Comparison of ENCODE assay signal across 9 cellular contexts in genomic region chr12:47870175-47870781, GRCh38. TPM values are rescaled to one million over a fixed set of nuclear protein-coding genes. Genes with fewer than 3 reads are reported as not detected.
DNase-seq lines count a peak whose midpoint lies in the region; ATAC-seq and TF ChIP-seq lines count a peak whose summit lies in the region.
"Had no signal": no experiment of that assay in that cellular context is flagged by ENCODE, and none has a peak within 500 bp of the region (broad histone marks: within the 10 kb centered on the region; RNA-seq: fewer than 3 reads in every experiment).

No MANE protein-coding gene starts in this region.

- H3K9me3 ChIP-seq in HCT116 (ENCODE audit: control insufficient read depth in 1 of 2, insufficient read depth in 1 of 2, low read depth in 1 of 2, low read length in 2 of 2) (no peaks in the 10 kb centered on the region), subcutaneous abdominal adipose tissue (ENCODE audit: control insufficient read depth in 5 of 5, low read length in 5 of 5) (no peaks in the 10 kb centered on the region)
- H3K9me3 ChIP-seq: ovary had no signal

- H3K36me3 ChIP-seq in HCT116 (ENCODE audit: control insufficient read depth in 1 of 2, insufficient read depth in 2 of 2, low read length in 2 of 2) (no peaks in the 10 kb centered on the region), subcutaneous abdominal adipose tissue (ENCODE audit: control insufficient read depth in 5 of 5, insufficient read depth in 5 of 5, low read length in 5 of 5) (no peaks in the 10 kb centered on the region)
- H3K36me3 ChIP-seq: ovary had no signal

- H3K9ac ChIP-seq in HCT116 (ENCODE audit: low read length), result no peak overlapping the region
- peak overlapping the region in 3 of 5 donors; percentile 2 to 36 (median 21) for H3K9ac ChIP-seq in subcutaneous abdominal adipose tissue (ENCODE audit: low read length in 5 of 5)

- CTCF ChIA-PET in HCT116 (lab: Charles Lee), result no interaction called here
- CTCF ChIA-PET in WTC11 (lab: Charles Lee), result interaction anchor here (0.5 to 4.1 kb wide), 24 partner anchors 13 to 882 kb away, joined by 3 to 34 read pairs (median 4); partner anchors contain the start of genes TMEM106C and VDR

- ATAC-seq in HCT116, result peak; percentile 91
- peak; percentile 100 for ATAC-seq in WTC11
- ATAC-seq in HG03460 (IDR thresholded peaks at IDR 0.05; ENCODE audit: unreplicated experiment), result no peak

- H3K4me2 ChIP-seq in HCT116 (ENCODE audit: low read length), result no peak overlapping the region

- RAD21 ChIA-PET in HCT116 (lab: Charles Lee; ENCODE audit: low non-redundant PET in 1 of 2, low total read pairs in 2 of 2, uncharacterized antibody in 2 of 2, unreplicated experiment in 2 of 2), result interaction anchor here in 1 of 2 experiments (0.7 kb wide), 1 partner anchor 36 kb away, joined by 4 read pairs; no protein-coding TSS in a partner anchor

- H3K4me3 ChIP-seq in HCT116 (replicated peaks in 1 of 2; ENCODE audit: low read depth in 1 of 2, low read length in 2 of 2), result no peak overlapping the region
- H3K4me3 ChIP-seq in subcutaneous abdominal adipose tissue (ENCODE audit: low read depth in 1 of 5, low read length in 5 of 5), result no peak overlapping the region
- H3K4me3 ChIP-seq: ovary had no signal

- intact Hi-C loops in HCT116 (cut with micrococcal nuclease), result loop anchor here (1.0 kb wide), 1 partner anchor 79 kb away; no protein-coding TSS in a partner anchor

- POLR2A ChIA-PET in HCT116 (lab: Charles Lee), result no interaction called here
- POLR2A ChIA-PET in WTC11 (lab: Charles Lee), result no interaction called here

- no TSS peak for BruUV-seq in HCT116 (replicated peaks; lab: Mats Ljungman, UMichigan)

- H3K27ac Mint-ChIP-seq in WTC11, result no peak overlapping the region

- 0 out of 2 replicates have a peak, but pooled peaks have one; percentile 8 for TF ChIP-seq RAD21 in HCT116 (IDR thresholded peaks at IDR 0.05; ENCODE audit: low read depth)

- no peaks in the 10 kb centered on the region for H3K79me2 ChIP-seq in HCT116 (ENCODE audit: insufficient read depth, low read length)

- no peak for TF ChIP-seq POLR2A in HCT116 (IDR thresholded peaks at IDR 0.05; ENCODE audit: borderline replicate concordance, extremely low read depth, insufficient read depth, insufficient read length)

- H3K27me3 Mint-ChIP-seq in WTC11 (ENCODE audit: low read depth), result peaks cover 5% of the 10 kb centered on the region

- H3K27me3 ChIP-seq in HCT116 (ENCODE audit: insufficient read depth, low read length), result no peaks in the 10 kb centered on the region
- H3K27me3 ChIP-seq in subcutaneous abdominal adipose tissue (ENCODE audit: control insufficient read depth in 5 of 5, insufficient read depth in 4 of 5, low read length in 5 of 5), result peaks cover 0 to 2% (median 0%) of the 10 kb centered on the region in 5 donors
- H3K27me3 ChIP-seq: ovary had no signal

- H4K20me1 ChIP-seq in HCT116 (ENCODE audit: insufficient read depth), result no peaks in the 10 kb centered on the region

- TF ChIP-seq CTCF in HCT116 (IDR thresholded peaks at IDR 0.05 in 2 of 3, conservative IDR thresholded peaks at IDR 0.05 in 1 of 3; ENCODE audit: borderline replicate concordance in 1 of 3, insufficient read depth in 1 of 3, low read depth in 2 of 3, low read length in 2 of 3), result peak; percentile 30 to 64 (median 52); a peak in 5 of 6 replicates
- TF ChIP-seq CTCF in WTC11 (IDR thresholded peaks at IDR 0.05), result peak; percentile 24; the same call in 1 of the 2 replicates

- DNase-seq in ELR (ENCODE audit: low read depth) (peak; percentile 64), HCT116 (ENCODE audit: low read depth, low spot score) (no peak), WTC11 (ENCODE audit: low spot score) (peak; percentile 68), hepatic stellate cell (ENCODE audit: low spot score) (peak; percentile 65), NCI-H2107 treated with DMSO at 0.1 percent for 48 hours (lab: John Stamatoyannopoulos, UW; ENCODE audit: unreplicated experiment) (no peak), NK-92 (lab: John Stamatoyannopoulos, UW; ENCODE audit: unreplicated experiment) (no peak)

- H3K4me1 Mint-ChIP-seq in WTC11, result peaks cover 8% of the 10 kb centered on the region

- H3K9me3 Mint-ChIP-seq in WTC11, result no peaks in the 10 kb centered on the region

- H2AFZ ChIP-seq in HCT116 (ENCODE audit: low read depth, low read length, poor library complexity, severe bottlenecking), result no peak overlapping the region

- H3K9me2 ChIP-seq in HCT116 (ENCODE audit: insufficient read depth), result no peaks in the 10 kb centered on the region

- no peak overlapping the region for H3K27ac ChIP-seq in HCT116 (ENCODE audit: low read depth, low read length)
- no peak overlapping the region for H3K27ac ChIP-seq in subcutaneous abdominal adipose tissue (ENCODE audit: low read depth, low read length)
- H3K27ac ChIP-seq: ovary had no signal

- H3K4me1 ChIP-seq in HCT116 (ENCODE audit: control insufficient read depth in 1 of 2, insufficient read depth in 2 of 2, low read length in 2 of 2) (peaks cover 0 to 4% of the 10 kb centered on the region in 2 experiments; a peak in 1 of 4 replicates), subcutaneous abdominal adipose tissue (ENCODE audit: control insufficient read depth in 5 of 5, insufficient read depth in 5 of 5, low read length in 5 of 5) (peaks cover 0 to 16% (median 6%) of the 10 kb centered on the region in 5 donors)

- H3K36me3 Mint-ChIP-seq in WTC11, result no peaks in the 10 kb centered on the region

- H3K4me3 Mint-ChIP-seq in WTC11, result no peak overlapping the region

TF ChIP-seq in HCT116, 20 proteins besides CTCF, POLR2A, EP300 and RAD21 (continues in another document):
- no peak for TF ChIP-seq ZFX (IDR thresholded peaks at IDR 0.05)
- no peak for TF ChIP-seq CEBPB (IDR thresholded peaks at IDR 0.05; ENCODE audit: low read depth)
- TF ChIP-seq POLR2AphosphoS5 (IDR thresholded peaks at IDR 0.05; ENCODE audit: low read depth, low read length), result no peak
- TF ChIP-seq FOSL1 (IDR thresholded peaks at IDR 0.05; ENCODE audit: low read depth), result no peak
- no peak for TF ChIP-seq TCF7L2 (IDR thresholded peaks at IDR 0.05; ENCODE audit: borderline replicate concordance, extremely low read depth, insufficient read depth, insufficient read length)
- no peak for TF ChIP-seq ZNF274 (IDR thresholded peaks at IDR 0.05; ENCODE audit: low read depth, low read length)
- TF ChIP-seq, protein P1, sequence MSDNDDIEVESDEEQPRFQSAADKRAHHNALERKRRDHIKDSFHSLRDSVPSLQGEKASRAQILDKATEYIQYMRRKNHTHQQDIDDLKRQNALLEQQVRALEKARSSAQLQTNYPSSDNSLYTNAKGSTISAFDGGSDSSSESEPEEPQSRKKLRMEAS (IDR thresholded peaks at IDR 0.05), result no peak

TF ChIP-seq in WTC11, 78 proteins besides CTCF, POLR2A, EP300 and RAD21 (continues in another document):
- TF ChIP-seq FOXP1 (CRISPR knock-in tag; IDR thresholded peaks at IDR 0.05; ENCODE audit: borderline replicate concordance), result no peak
- TF ChIP-seq ZNF671 (CRISPR knock-in tag; IDR thresholded peaks at IDR 0.05), result no peak
- no peak for TF ChIP-seq NFATC4 (CRISPR knock-in tag; IDR thresholded peaks at IDR 0.05)
- TF ChIP-seq, protein P2, sequence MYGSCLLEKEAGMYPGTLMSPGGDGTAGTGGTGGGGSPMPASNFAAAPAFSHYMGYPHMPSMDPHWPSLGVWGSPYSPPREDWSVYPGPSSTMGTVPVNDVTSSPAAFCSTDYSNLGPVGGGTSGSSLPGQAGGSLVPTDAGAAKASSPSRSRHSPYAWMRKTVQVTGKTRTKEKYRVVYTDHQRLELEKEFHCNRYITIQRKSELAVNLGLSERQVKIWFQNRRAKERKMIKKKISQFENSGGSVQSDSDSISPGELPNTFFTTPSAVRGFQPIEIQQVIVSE (CRISPR knock-in tag; IDR thresholded peaks at IDR 0.05; ENCODE audit: borderline replicate concordance), result no peak
- no peak for TF ChIP-seq STAT6 (CRISPR knock-in tag; conservative IDR thresholded peaks at IDR 0.05; ENCODE audit: low read depth)
- TF ChIP-seq ZSCAN18 (CRISPR knock-in tag; IDR thresholded peaks at IDR 0.05), result no peak
- TF ChIP-seq MYBL2 (CRISPR knock-in tag; IDR thresholded peaks at IDR 0.05), result no peak
- no peak for TF ChIP-seq CREB1 (CRISPR knock-in tag; IDR thresholded peaks at IDR 0.05)
- no peak for TF ChIP-seq NFYB (CRISPR knock-in tag; conservative IDR thresholded peaks at IDR 0.05; ENCODE audit: low read depth)
- TF ChIP-seq TEAD4 (CRISPR knock-in tag; IDR thresholded peaks at IDR 0.05), result no peak

RNA-seq across cellular contexts. Expression of gene VDR, which starts 34.5 kb away (rescaled TPM):
- total RNA-seq in HCT116 (2021; ENCODE audit: unreplicated experiment) (9.5 TPM), WTC11 (2021) (0.76 to 1.3 TPM (median 0.76 TPM) in 3 replicates)
- 7.3 and 7.5 TPM in 2 replicates for polyA plus RNA-seq in HCT116 (2012)

RNA-seq across cellular contexts. Expression of gene HDAC7, which starts 50.6 kb away (rescaled TPM):
- total RNA-seq in HCT116 (2021; ENCODE audit: unreplicated experiment) (38.1 TPM), WTC11 (2021) (89.9 to 111 TPM (median 94.7 TPM) in 3 replicates)
- 23.3 and 24.6 TPM in 2 replicates for polyA plus RNA-seq in HCT116 (2012)

Comparison
In these comparisons a context has a peak if more than half of its experiments do, and no peak if none do; other contexts are left out.
1. DNase-seq: peak in ELR (single experiment), WTC11 (single experiment) and hepatic stellate cell (single experiment); none in HCT116 (single experiment), NCI-H2107 treated with DMSO at 0.1 percent for 48 hours (single experiment) and NK-92 (single experiment).